8 cellular contexts compared by ENCODE assay signal in the genomic region with DNA sequence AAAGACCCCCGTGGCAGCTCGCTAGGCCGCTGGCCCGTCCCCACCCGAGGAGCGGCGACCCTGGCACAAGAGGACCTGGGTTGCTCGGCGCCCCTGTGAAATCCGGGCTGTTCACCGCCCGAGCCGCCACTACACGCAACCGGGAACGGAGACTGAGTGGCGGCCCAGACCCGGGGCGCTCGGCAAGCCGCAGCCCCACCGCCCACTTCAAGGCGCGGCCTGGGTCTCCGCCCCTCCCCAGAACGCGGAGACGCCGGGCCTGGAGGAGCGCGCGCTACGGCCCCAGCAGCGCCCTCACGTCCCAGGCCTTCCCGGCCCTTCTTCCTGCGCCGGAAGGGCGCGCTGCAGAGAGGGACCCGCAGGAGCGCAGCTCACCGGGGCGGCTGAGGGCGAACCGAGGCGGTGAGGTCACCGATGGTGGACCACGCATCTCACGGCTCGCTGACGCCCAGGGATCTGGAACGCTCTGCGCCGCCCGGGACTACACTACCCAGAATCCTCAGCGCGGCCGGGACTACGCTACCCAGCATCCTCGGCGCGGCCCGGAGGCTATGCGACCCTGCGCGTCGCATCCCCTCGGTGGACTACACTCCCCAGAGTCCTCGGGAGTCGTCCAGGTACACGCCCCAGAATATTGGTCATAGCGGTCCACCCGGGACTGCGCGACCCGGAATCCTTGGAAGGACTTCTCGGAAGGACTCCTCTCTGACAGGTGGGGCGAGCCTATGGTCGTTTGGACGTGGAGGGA. TPM values are rescaled to one million over a fixed set of nuclear protein-coding genes. Genes with fewer than 3 reads are reported as not detected.
DNase-seq lines count a peak whose midpoint lies in the region; ATAC-seq, FAIRE-seq and TF ChIP-seq lines count a peak whose summit lies in the region.

ZNF337 (minus strand) TSS at position 470 of the 748 bp plus-strand sequence. CDS start 10,436 bp downstream, outside the sequence.

- TF ChIP-seq POLR2A in HepG2 (IDR thresholded peaks at IDR 0.05; ENCODE audit: insufficient read depth in 1 of 2, low read depth in 2 of 2, low read length in 2 of 2), result peak; percentile 87 to 90

- in situ Hi-C loops in HepG2 (cut with HindIII; ENCODE audit: extremely low pct_ligation_motif_present, low pct_unique_long_range_greater_than_20kb), result no loop called here

- peak; percentile 86 for TF ChIP-seq CTCF in HepG2 (CRISPR knock-in tag; IDR thresholded peaks at IDR 0.05)

- peak; percentile 87 for FAIRE-seq in HepG2 (lab: Jason Lieb, UNC)

- intact Hi-C loops in HepG2 (cut with micrococcal nuclease; ENCODE audit: unreplicated experiment), result loop anchor here (1.0 to 10.0 kb wide), 5 partner anchors 54 to 192 kb away; partner anchors contain the start of genes NANP and NINL

- peak within 1 kb of the TSS; percentile 68 for H2AFZ ChIP-seq in HepG2 (ENCODE audit: low read length)

- POLR2A ChIA-PET in HepG2 (lab: Yijun Ruan, JAX), result interaction anchor here (0.6 to 1.4 kb wide), 8 partner anchors 10 to 449 kb away, joined by 3 to 6 read pairs (median 4); partner anchors contain the start of gene PYGB

- DNase-seq in CD1c-positive myeloid dendritic cell (ENCODE audit: extremely low spot score) (peak; percentile 95), NCI-H774 (lab: John Stamatoyannopoulos, UW) (peak; percentile 94), dermis blood vessel endothelial cell (peak; percentile 98), HepG2 (ENCODE audit: low spot score) (peak; percentile 98)
- peak; percentile 91 to 92 for DNase-seq in activated CD4-positive, alpha-beta T cell treated with anti-CD3 and anti-CD28 coated beads, Interleukin-2, amount 50 U/mL, for 4 hours
- DNase-seq in stimulated activated CD4-positive, alpha-beta T cell treated with anti-CD3 and anti-CD28 coated beads, Interleukin-4, amount 100 ng/mL, for 1 hour, result peak; percentile 94

- peak within 1 kb of the TSS; percentile 90 for H3K4me2 ChIP-seq in HepG2 (ENCODE audit: low read depth, low read length)

- H3K36me3 ChIP-seq in HepG2 (replicated peaks in 1 of 2; ENCODE audit: control insufficient read depth in 1 of 2, insufficient read depth in 2 of 2, low read length in 2 of 2), result peaks cover 3 to 4% of the 10 kb centered on the region in 2 experiments; a peak in 2 of 5 replicates

- TF ChIP-seq EP300 in HepG2 (IDR thresholded peaks at IDR 0.05; ENCODE audit: low read depth in 2 of 2, low read length in 2 of 2), result no peak; a peak in 2 of 4 replicates
- TF ChIP-seq EP300 in HepG2 (CRISPR knock-in tag; IDR thresholded peaks at IDR 0.05; ENCODE audit: borderline replicate concordance), result peak; percentile 80

- no peaks in the 10 kb centered on the region for H4K20me1 ChIP-seq in HepG2 (ENCODE audit: insufficient read depth, low read length)

- peak; percentile 92 for TF ChIP-seq RAD21 in HepG2 (CRISPR knock-in tag; IDR thresholded peaks at IDR 0.05)

- CTCF ChIA-PET in HepG2 (lab: Yijun Ruan, JAX; ENCODE audit: low intra/inter-chr PET ratio, low total read pairs), result no interaction called here

- H3K27ac ChIP-seq in HepG2 (ENCODE audit: extremely low read length, insufficient read depth, low read length), result peak within 1 kb of the TSS; percentile 87

- ATAC-seq in GM19395 (IDR thresholded peaks at IDR 0.05; ENCODE audit: unreplicated experiment) (peak; percentile 95), HG03565 (IDR thresholded peaks at IDR 0.05; ENCODE audit: unreplicated experiment) (peak; percentile 89), HepG2 (peak; percentile 97)

- no TSS peak for BruUV-seq in HepG2 (replicated peaks; lab: Mats Ljungman, UMichigan)

- peaks cover 25% of the 10 kb centered on the region for H3K79me2 ChIP-seq in HepG2 (ENCODE audit: insufficient read depth, low read length)

- H3K4me3 ChIP-seq in HepG2 (replicated peaks in 1 of 3; ENCODE audit: insufficient read depth in 1 of 3, low read depth in 2 of 3, low read length in 3 of 3), result peak within 1 kb of the TSS; percentile 89 to 100 (median 94)

- no peaks in the 10 kb centered on the region for H3K27me3 ChIP-seq in HepG2 (ENCODE audit: control insufficient read depth in 1 of 2, insufficient read depth in 2 of 2, low read length in 2 of 2)

- H3K9me3 ChIP-seq in HepG2 (ENCODE audit: low read length), result peaks cover 15% of the 10 kb centered on the region

- 1% methylated on average over 42 of the region's 81 CpGs for WGBS in HepG2 (ENCODE audit: low lambda C conversion rate)

- H3K4me1 ChIP-seq in HepG2 (ENCODE audit: insufficient read depth, low read length), result peaks cover 34% of the 10 kb centered on the region

- H3K9ac ChIP-seq in HepG2 (ENCODE audit: insufficient read depth, low read depth, low read length), result peak within 1 kb of the TSS; percentile 97

TF ChIP-seq in HepG2, 621 proteins besides CTCF, POLR2A, EP300 and RAD21 (continues in another document):
- TF ChIP-seq ELK4 (CRISPR knock-in tag; IDR thresholded peaks at IDR 0.05; ENCODE audit: borderline replicate concordance) (peak; percentile 94; the same call in 1 of the 2 replicates), ZNF569 (CRISPR knock-in tag; IDR thresholded peaks at IDR 0.05; ENCODE audit: borderline replicate concordance) (no peak; the same call in 1 of the 2 replicates), TMF1 (CRISPR knock-in tag; IDR thresholded peaks at IDR 0.05; ENCODE audit: low read depth) (peak; percentile 96), NR2F6 (IDR thresholded peaks at IDR 0.05) (no peak), NR2F6 (CRISPR knock-in tag; IDR thresholded peaks at IDR 0.05) (peak; percentile 91), PITX1 (CRISPR knock-in tag; IDR thresholded peaks at IDR 0.05) (peak; percentile 93), JUNB (CRISPR knock-in tag; IDR thresholded peaks at IDR 0.05; ENCODE audit: borderline replicate concordance) (no peak), RFXAP (CRISPR knock-in tag; IDR thresholded peaks at IDR 0.05; ENCODE audit: borderline replicate concordance) (peak; percentile 82; the same call in 1 of the 2 replicates), ZNF136 (CRISPR knock-in tag; IDR thresholded peaks at IDR 0.05; ENCODE audit: low read depth) (peak; percentile 70; the same call in 1 of the 2 replicates), NR2C2 (CRISPR knock-in tag; IDR thresholded peaks at IDR 0.05; ENCODE audit: borderline replicate concordance) (peak; percentile 98)
- TF ChIP-seq, protein P1, sequence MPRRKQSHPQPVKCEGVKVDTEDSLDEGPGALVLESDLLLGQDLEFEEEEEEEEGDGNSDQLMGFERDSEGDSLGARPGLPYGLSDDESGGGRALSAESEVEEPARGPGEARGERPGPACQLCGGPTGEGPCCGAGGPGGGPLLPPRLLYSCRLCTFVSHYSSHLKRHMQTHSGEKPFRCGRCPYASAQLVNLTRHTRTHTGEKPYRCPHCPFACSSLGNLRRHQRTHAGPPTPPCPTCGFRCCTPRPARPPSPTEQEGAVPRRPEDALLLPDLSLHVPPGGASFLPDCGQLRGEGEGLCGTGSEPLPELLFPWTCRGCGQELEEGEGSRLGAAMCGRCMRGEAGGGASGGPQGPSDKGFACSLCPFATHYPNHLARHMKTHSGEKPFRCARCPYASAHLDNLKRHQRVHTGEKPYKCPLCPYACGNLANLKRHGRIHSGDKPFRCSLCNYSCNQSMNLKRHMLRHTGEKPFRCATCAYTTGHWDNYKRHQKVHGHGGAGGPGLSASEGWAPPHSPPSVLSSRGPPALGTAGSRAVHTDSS (CRISPR knock-in tag; conservative IDR thresholded peaks at IDR 0.05), result no peak; the same call in 1 of the 2 replicates
- TF ChIP-seq, protein P2, sequence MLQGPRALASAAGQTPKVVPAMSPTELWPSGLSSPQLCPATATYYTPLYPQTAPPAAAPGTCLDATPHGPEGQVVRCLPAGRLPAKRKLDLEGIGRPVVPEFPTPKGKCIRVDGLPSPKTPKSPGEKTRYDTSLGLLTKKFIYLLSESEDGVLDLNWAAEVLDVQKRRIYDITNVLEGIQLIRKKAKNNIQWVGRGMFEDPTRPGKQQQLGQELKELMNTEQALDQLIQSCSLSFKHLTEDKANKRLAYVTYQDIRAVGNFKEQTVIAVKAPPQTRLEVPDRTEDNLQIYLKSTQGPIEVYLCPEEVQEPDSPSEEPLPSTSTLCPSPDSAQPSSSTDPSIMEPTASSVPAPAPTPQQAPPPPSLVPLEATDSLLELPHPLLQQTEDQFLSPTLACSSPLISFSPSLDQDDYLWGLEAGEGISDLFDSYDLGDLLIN (CRISPR knock-in tag; IDR thresholded peaks at IDR 0.05; ENCODE audit: borderline replicate concordance), result no peak

RNA-seq across cellular contexts. Expression of gene ZNF337, which starts in this region (rescaled TPM):
- total RNA-seq in dermis blood vessel endothelial cell (16.6 and 19.1 TPM in 2 replicates), HepG2 (2016; rRNA removed; fragmentation: Illumina TruSeq; extraction: Trizol) (19.0 and 19.6 TPM in 2 replicates)
- 2.2 and 3.0 TPM in 2 replicates for total RNA-seq in HepG2 (2016; cell fraction: cytosol; rRNA removed; fragmentation: Illumina TruSeq; extraction: Trizol; ENCODE audit: low read depth)
- total RNA-seq in HepG2 (2016; cell fraction: insoluble cytoplasmic fraction; rRNA removed; fragmentation: Illumina TruSeq; extraction: Trizol), result 18.2 and 18.3 TPM in 2 replicates
- 7.8 and 8.0 TPM in 2 replicates for total RNA-seq in HepG2 (2016; cell fraction: membrane; rRNA removed; fragmentation: Illumina TruSeq; extraction: Trizol)
- 24.6 and 29.8 TPM in 2 replicates for total RNA-seq in HepG2 (2016; cell fraction: nucleus; rRNA removed; fragmentation: Illumina TruSeq; extraction: Trizol)
- 17.0 and 22.8 TPM in 2 replicates for polyA plus RNA-seq in HepG2 (2011; rRNA removed)
- polyA plus RNA-seq in HepG2 (2011; cell fraction: cytosol; rRNA removed), result 5.9 and 8.4 TPM in 2 replicates
- 55.7 and 72.7 TPM in 2 replicates for polyA plus RNA-seq in HepG2 (2011; cell fraction: nucleus; rRNA removed)
- 15.5 and 18.3 TPM in 2 replicates for polyA plus RNA-seq in HepG2 (2012)
- 0.73 and 0.76 TPM in 2 replicates for polyA plus RNA-seq in HepG2 (2016; cell fraction: cytosol; fragmentation: Illumina TruSeq; extraction: Trizol; ENCODE audit: low read depth)
- polyA plus RNA-seq in HepG2 (2016; cell fraction: insoluble cytoplasmic fraction; fragmentation: Illumina TruSeq; extraction: Trizol; ENCODE audit: low read depth), result 11.0 and 11.6 TPM in 2 replicates
- 2.0 and 2.3 TPM in 2 replicates for polyA plus RNA-seq in HepG2 (2016; cell fraction: membrane; fragmentation: Illumina TruSeq; extraction: Trizol; ENCODE audit: low read depth)
- 53.5 and 55.7 TPM in 2 replicates for polyA plus RNA-seq in HepG2 (2016; cell fraction: nucleus; fragmentation: Illumina TruSeq; extraction: Trizol; ENCODE audit: insufficient read depth, low read depth)
- 9.7 and 16.6 TPM in 2 replicates for polyA minus RNA-seq in HepG2 (2011; rRNA and poly(A)+ RNA removed; ENCODE audit: low replicate concordance)
- 8.7 and 9.0 TPM in 2 replicates for polyA minus RNA-seq in HepG2 (2011; cell fraction: cytosol; rRNA and poly(A)+ RNA removed)
- 34.9 and 55.6 TPM in 2 replicates for polyA minus RNA-seq in HepG2 (2011; cell fraction: nucleus; rRNA and poly(A)+ RNA removed)

Comparison
In these comparisons a context has a peak if more than half of its experiments do, and no peak if none do; other contexts are left out.
1. Peak in every context shown above with its lines: DNase-seq, ATAC-seq, H3K4me3 ChIP-seq and H3K27ac ChIP-seq.